ENCODE assay signal across 17 cellular contexts in the genomic region with DNA sequence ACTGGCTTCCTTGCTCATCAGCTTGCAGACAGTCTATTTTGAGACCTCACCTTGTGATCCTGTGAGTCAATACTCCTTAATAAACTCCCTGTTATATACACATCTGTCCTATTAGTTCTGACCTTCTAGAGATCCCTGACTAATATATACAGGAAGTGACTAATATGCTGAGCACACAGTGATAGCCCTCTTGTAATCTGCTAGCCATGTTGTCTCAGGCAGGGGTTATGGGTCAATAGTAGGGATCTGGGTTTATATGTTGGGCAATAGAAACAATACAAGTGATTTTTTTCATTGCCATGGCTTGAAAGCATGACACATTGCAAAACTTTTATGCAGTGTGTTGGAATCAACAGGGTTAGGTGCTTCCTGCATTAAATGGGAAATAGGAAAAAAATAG.
DNase-seq lines count a peak whose midpoint lies in the region; FAIRE-seq and TF ChIP-seq lines count a peak whose summit lies in the region.
"Had no signal": no experiment of that assay in that cellular context is flagged by ENCODE, and none has a peak within 500 bp of the region (broad histone marks: within the 10 kb centered on the region; RNA-seq: fewer than 3 reads in every experiment).

No MANE protein-coding gene starts in this region.

- no peaks in the 10 kb centered on the region for H3K27me3 ChIP-seq in keratinocyte (ENCODE audit: control insufficient read depth, extremely low read depth, insufficient read depth, low read length)
- H3K27me3 ChIP-seq: gastrocnemius medialis, left lung, stomach had no signal

- no peaks in the 10 kb centered on the region for H3K4me1 ChIP-seq in keratinocyte (ENCODE audit: control insufficient read depth, extremely low read depth, insufficient read depth, low read length)
- H3K4me1 ChIP-seq: gastrocnemius medialis, left lung, stomach had no signal

- dilution Hi-C loops in keratinocyte (cut with MboI; ENCODE audit: extremely low pct_ligation_motif_present, low sequenced_read_pairs), result no loop called here

- no peaks in the 10 kb centered on the region for H3K9me3 ChIP-seq in keratinocyte (ENCODE audit: control insufficient read depth, low read depth, low read length)
- H3K9me3 ChIP-seq: gastrocnemius medialis had no signal

- H3K4me2 ChIP-seq in keratinocyte (ENCODE audit: control insufficient read depth, extremely low read depth, insufficient read depth, low read depth, low read length), result no peak overlapping the region

- no peak overlapping the region for H3K4me3 ChIP-seq in choroid plexus epithelial cell (ENCODE audit: low read depth, low read length)
- no peak overlapping the region for H3K4me3 ChIP-seq in keratinocyte (ENCODE audit: control insufficient read depth in 2 of 3, extremely low read depth in 1 of 3, insufficient read depth in 2 of 3, low read depth in 1 of 3, low read length in 3 of 3)
- H3K4me3 ChIP-seq: gastrocnemius medialis, left lung, stomach had no signal

- no peaks in the 10 kb centered on the region for H4K20me1 ChIP-seq in keratinocyte (ENCODE audit: control insufficient read depth, extremely low read depth, insufficient read depth, low read length)

- H3K36me3 ChIP-seq in keratinocyte (ENCODE audit: control insufficient read depth in 2 of 2, extremely low read depth in 1 of 2, insufficient read depth in 2 of 2, low read length in 2 of 2), result no peaks in the 10 kb centered on the region
- H3K36me3 ChIP-seq: gastrocnemius medialis, left lung, stomach had no signal

- H3K79me2 ChIP-seq in keratinocyte (ENCODE audit: control insufficient read depth, insufficient read depth, low read length), result no peaks in the 10 kb centered on the region

- DNase-seq in AG08395 (ENCODE audit: low spot score) (peak; percentile 3), HT1080 (ENCODE audit: low read depth) (peak; percentile 72), choroid plexus epithelial cell (ENCODE audit: low read depth) (peak; percentile 48), keratinocyte (ENCODE audit: low read depth, low spot score) (peak; percentile 48), NCI-H1092 treated with DMSO at 0.1 percent for 48 hours (lab: John Stamatoyannopoulos, UW) (no peak), NOMO-1 (lab: John Stamatoyannopoulos, UW; ENCODE audit: unreplicated experiment in 2 of 2) (no peak), NCI-H748 treated with DMSO at 0.1 percent for 48 hours (lab: John Stamatoyannopoulos, UW) (no peak), 8988T (no peak)
- DNase-seq: activated CD8-positive, alpha-beta T cell treated with anti-CD3 and anti-CD28 coated beads for 36 hours; activated T-cell treated with anti-CD3 and anti-CD28 coated beads, Interleukin-2, amount 50 U/mL, for 48 hours; gastrocnemius medialis; KG1; left lung; NCI-H1105; stomach had no signal

- no peak for TF ChIP-seq CTCF in choroid plexus epithelial cell (conservative IDR thresholded peaks at IDR 0.05; ENCODE audit: low read depth, low read length)
- TF ChIP-seq CTCF in keratinocyte (optimal IDR thresholded peaks at IDR 0.05 in 1 of 3, IDR thresholded peaks at IDR 0.05 in 1 of 3, conservative IDR thresholded peaks at IDR 0.05 in 1 of 3; ENCODE audit: extremely low read depth in 1 of 3, insufficient read depth in 2 of 3, low read length in 3 of 3), result no peak

- no peak overlapping the region for H2AFZ ChIP-seq in keratinocyte (ENCODE audit: control insufficient read depth, low read length)

- H3K9ac ChIP-seq in keratinocyte (ENCODE audit: control insufficient read depth, extremely low read depth, insufficient read depth, low read length), result no peak overlapping the region

- no peaks in the 10 kb centered on the region for H3K9me1 ChIP-seq in keratinocyte (ENCODE audit: control insufficient read depth, extremely low read depth, insufficient read depth, low read length)

- H3K27ac ChIP-seq in keratinocyte (ENCODE audit: control insufficient read depth, insufficient read depth, low read length), result no peak overlapping the region
- H3K27ac ChIP-seq: gastrocnemius medialis, left lung, stomach had no signal

- no peak for FAIRE-seq in keratinocyte (lab: Jason Lieb, UNC)
- FAIRE-seq: G401.6, GM12892 had no signal

Comparison
In these comparisons a context has a peak if more than half of its experiments do, and no peak if none do; other contexts are left out.
1. DNase-seq: peak in AG08395 (single experiment), HT1080 (single experiment), choroid plexus epithelial cell (single experiment) and keratinocyte (single experiment); none in NCI-H1092 treated with DMSO at 0.1 percent for 48 hours (single experiment), NOMO-1 (0 of 2), NCI-H748 treated with DMSO at 0.1 percent for 48 hours (single experiment) and 8988T (single experiment).